10 cellular contexts compared by ENCODE assay signal in genomic region chrX:56766554-56767412, GRCh38. TPM values are rescaled to one million over a fixed set of nuclear protein-coding genes. Genes with fewer than 3 reads are reported as not detected.
DNase-seq lines count a peak whose midpoint lies in the region; ATAC-seq, FAIRE-seq and TF ChIP-seq lines count a peak whose summit lies in the region.
"Had no signal": no experiment of that assay in that cellular context is flagged by ENCODE, and none has a peak within 500 bp of the region (broad histone marks: within the 10 kb centered on the region; RNA-seq: fewer than 3 reads in every experiment).

No MANE protein-coding gene starts in this region.

- no peaks in the 10 kb centered on the region for H3K36me3 ChIP-seq in CD4-positive, CD25-positive, alpha-beta regulatory T cell (ENCODE audit: control insufficient read depth, insufficient read depth, low read length)
- peaks cover 12% of the 10 kb centered on the region; the same call in 1 of the 2 replicates for H3K36me3 ChIP-seq in KOPT-K1 (ENCODE audit: insufficient read depth, low read length)
- H3K36me3 ChIP-seq: neutrophil had no signal

- ATAC-seq in CD4-positive, CD25-positive, alpha-beta regulatory T cell (ENCODE audit: low read depth in 2 of 2), result no peak

- peak overlapping the region; percentile 90 to 92 (median 92) for H3K27ac Mint-ChIP-seq in CD4-positive, CD25-positive, alpha-beta regulatory T cell
- peak overlapping the region; percentile 81 for H3K27ac Mint-ChIP-seq in neural crest cell (ENCODE audit: unreplicated experiment)

- no peaks in the 10 kb centered on the region for H3K27me3 Mint-ChIP-seq in CD4-positive, CD25-positive, alpha-beta regulatory T cell
- H3K27me3 Mint-ChIP-seq in neural crest cell (ENCODE audit: low read depth), result no peaks in the 10 kb centered on the region

- peak in 2 of 3 donors; percentile 30 to 36 for DNase-seq in CD4-positive, CD25-positive, alpha-beta regulatory T cell
- DNase-seq in choroid plexus epithelial cell (ENCODE audit: low read depth) (peak; percentile 48), neural crest cell (ENCODE audit: low read depth, low spot score) (no peak), DMS114 treated with DMSO at 0.1 percent for 48 hours (lab: John Stamatoyannopoulos, UW; ENCODE audit: unreplicated experiment) (no peak), frontal cortex (ENCODE audit: low spot score in 2 of 2) (no peak), amygdala (lab: John Stamatoyannopoulos, UW) (no peak)
- no peak for DNase-seq in stimulated activated CD4-positive, alpha-beta T cell treated with anti-CD3 and anti-CD28 coated beads, Interleukin-12 subunit alpha, Interleukin-12 subunit beta, amount 100 ng/mL, for 4 hours
- DNase-seq: NCI-H1092 treated with DMSO at 0.1 percent for 48 hours had no signal

- peaks cover 17 to 52% (median 29%) of the 10 kb centered on the region in 4 donors for H3K4me1 Mint-ChIP-seq in CD4-positive, CD25-positive, alpha-beta regulatory T cell
- H3K4me1 Mint-ChIP-seq in neural crest cell, result peaks cover 7% of the 10 kb centered on the region

- TF ChIP-seq CTCF in choroid plexus epithelial cell (conservative IDR thresholded peaks at IDR 0.05; ENCODE audit: low read depth, low read length) (peak; percentile 21), neural crest cell (conservative IDR thresholded peaks at IDR 0.05) (no peak)

- H3K9me3 ChIP-seq in CD4-positive, CD25-positive, alpha-beta regulatory T cell (ENCODE audit: control insufficient read depth in 2 of 2, low read length in 2 of 2), result no peaks in the 10 kb centered on the region
- H3K9me3 ChIP-seq in KOPT-K1 (ENCODE audit: insufficient read depth, low read length, poor library complexity, severe bottlenecking), result no peaks in the 10 kb centered on the region
- H3K9me3 ChIP-seq: neutrophil had no signal

- H3K4me3 Mint-ChIP-seq in CD4-positive, CD25-positive, alpha-beta regulatory T cell, result peak overlapping the region; percentile 88 to 96 (median 92)
- H3K4me3 Mint-ChIP-seq in neural crest cell, result no peak overlapping the region

- H3K4me3 ChIP-seq in CD4-positive, CD25-positive, alpha-beta regulatory T cell (ENCODE audit: low read depth, low read length), result no peak overlapping the region
- no peak overlapping the region for H3K4me3 ChIP-seq in choroid plexus epithelial cell (ENCODE audit: low read depth, low read length)

- H3K27ac ChIP-seq in CD4-positive, CD25-positive, alpha-beta regulatory T cell (ENCODE audit: insufficient read depth, low read length, poor library complexity, severe bottlenecking), result peak overlapping the region; percentile 23
- peak overlapping the region; percentile 69 for H3K27ac ChIP-seq in KOPT-K1 (ENCODE audit: low read depth, low read length, poor library complexity, severe bottlenecking)

- FAIRE-seq in frontal cortex (lab: Jason Lieb, UNC), result no peak

- no peaks in the 10 kb centered on the region for H3K27me3 ChIP-seq in CD4-positive, CD25-positive, alpha-beta regulatory T cell (ENCODE audit: control insufficient read depth, insufficient read depth, low read length)
- H3K27me3 ChIP-seq: neutrophil had no signal

- H3K9me3 Mint-ChIP-seq in CD4-positive, CD25-positive, alpha-beta regulatory T cell, result no peaks in the 10 kb centered on the region
- H3K9me3 Mint-ChIP-seq in neural crest cell, result no peaks in the 10 kb centered on the region

- peaks cover 47% of the 10 kb centered on the region for H3K4me1 ChIP-seq in CD4-positive, CD25-positive, alpha-beta regulatory T cell (ENCODE audit: control insufficient read depth, insufficient read depth, low read length, poor library complexity, severe bottlenecking)

- H3K36me3 Mint-ChIP-seq in CD4-positive, CD25-positive, alpha-beta regulatory T cell, result no peaks in the 10 kb centered on the region
- H3K36me3 Mint-ChIP-seq in neural crest cell (ENCODE audit: low read depth), result peaks cover 9% of the 10 kb centered on the region

RNA-seq across cellular contexts. Expression of gene NBDY, which starts 37.7 kb away (rescaled TPM):
- total RNA-seq in CD4-positive, CD25-positive, alpha-beta regulatory T cell, result 29.0 TPM
- polyA plus RNA-seq in CD4-positive, CD25-positive, alpha-beta regulatory T cell, result 10 to 100 TPM; 47.3 to 61.5 (median 56.0) TPM
- total RNA-seq in neural crest cell (56.8 and 61.4 TPM in 2 replicates), frontal cortex (8.6 TPM)

Comparison
In these comparisons a context has a peak if more than half of its experiments do, and no peak if none do; other contexts are left out.
1. DNase-seq: peak in CD4-positive, CD25-positive, alpha-beta regulatory T cell (2 of 3) and choroid plexus epithelial cell (single experiment); none in neural crest cell (single experiment), DMS114 treated with DMSO at 0.1 percent for 48 hours (single experiment), frontal cortex (0 of 2), amygdala (0 of 56) and stimulated activated CD4-positive, alpha-beta T cell treated with anti-CD3 and anti-CD28 coated beads, Interleukin-12 subunit alpha, Interleukin-12 subunit beta, amount 100 ng/mL, for 4 hours (single experiment).